Comparison of ENCODE assay signal across 16 cellular contexts in the genomic region with DNA sequence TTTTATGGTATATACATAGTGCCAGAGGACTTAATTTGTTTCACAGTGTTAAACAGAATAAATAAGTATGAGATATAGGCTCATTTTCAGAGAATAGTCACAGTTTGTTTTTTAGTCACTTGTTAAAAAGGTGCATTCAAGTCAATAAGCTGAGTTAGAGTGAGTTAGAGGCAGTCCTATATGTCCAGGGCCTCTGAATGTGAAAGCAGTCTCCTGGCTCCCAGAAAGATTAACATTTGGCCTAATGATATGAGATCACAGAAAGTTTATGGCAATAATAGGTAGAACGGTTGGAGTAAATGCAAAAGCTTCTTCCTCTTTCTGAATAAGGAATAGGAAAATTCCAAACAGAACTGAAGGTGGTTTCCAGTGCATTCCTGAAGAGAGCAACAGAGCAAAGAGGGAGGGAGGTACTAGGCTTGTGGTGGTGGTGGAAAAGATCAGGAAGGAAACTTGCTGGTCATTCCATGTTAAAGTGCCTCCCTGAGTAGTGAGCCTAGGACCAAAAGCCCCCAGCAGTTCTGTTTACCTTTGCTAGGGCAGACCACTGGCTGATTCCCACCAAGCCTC. TPM values are rescaled to one million over a fixed set of nuclear protein-coding genes. Genes with fewer than 3 reads are reported as not detected.
DNase-seq lines count a peak whose midpoint lies in the region; ATAC-seq and TF ChIP-seq lines count a peak whose summit lies in the region.
"Had no signal": no experiment of that assay in that cellular context is flagged by ENCODE, and none has a peak within 500 bp of the region (broad histone marks: within the 10 kb centered on the region; RNA-seq: fewer than 3 reads in every experiment).

No MANE protein-coding gene starts in this region.

- WGBS in SK-N-SH (ENCODE audit: low lambda C conversion rate) = 7% methylated on average over 1 of the region's 1 CpG

- peaks cover 36% of the 10 kb centered on the region for H3F3A ChIP-seq in SK-N-SH (replicated peaks; ENCODE audit: insufficient read depth)

- DNase-seq in DMS114 treated with DMSO at 0.1 percent for 48 hours (lab: John Stamatoyannopoulos, UW; ENCODE audit: unreplicated experiment) (peak; percentile 13), SK-N-SH (no peak), fibroblast of the aortic adventitia (ENCODE audit: low read depth) (peak; percentile 41), osteoblast (ENCODE audit: insufficient read length, low spot score, missing footprints) (no peak), CD14-positive monocyte (ENCODE audit: low spot score) (no peak), SK-N-DZ (ENCODE audit: low spot score) (no peak)
- no peak for DNase-seq in activated CD8-positive, alpha-beta T cell treated with anti-CD3 and anti-CD28 coated beads, Interleukin-2, amount 10 ng/mL, durations not matched to agents 7 days and 5 days
- no peak for DNase-seq in activated T-cell treated with anti-CD3 and anti-CD28 coated beads, Interleukin-2, amount 50 U/mL, for 72 hours
- DNase-seq: activated CD4-positive, alpha-beta T cell treated with anti-CD3 and anti-CD28 coated beads for 1 hour; kidney; NCI-H774 had no signal

- no peaks in the 10 kb centered on the region for H3K4me1 Mint-ChIP-seq in CD14-positive monocyte
- H3K4me1 Mint-ChIP-seq in activated CD8-positive, alpha-beta T cell treated with anti-CD3 and anti-CD28 coated beads, Interleukin-2, amount 10 ng/mL, durations not matched to agents 7 days and 5 days (ENCODE audit: low read depth) = no peaks in the 10 kb centered on the region
- H3K4me1 Mint-ChIP-seq in activated T-cell treated with anti-CD3 and anti-CD28 coated beads, Interleukin-2, amount 50 U/mL, for 72 hours (ENCODE audit: low read depth) = no peaks in the 10 kb centered on the region
- H3K4me1 Mint-ChIP-seq: activated T-helper 17 cell treated with anti-CD3 and anti-CD28 coated beads, Interleukin-2, amount 50 U/mL, for 72 hours had no signal

- H3K27me3 ChIP-seq in SK-N-SH (ENCODE audit: insufficient read depth) (no peaks in the 10 kb centered on the region), osteoblast (ENCODE audit: insufficient read depth, low read length) (no peaks in the 10 kb centered on the region)
- H3K27me3 ChIP-seq: BLaER1, vagina had no signal

- CTCF ChIA-PET in SK-N-SH (lab: Yijun Ruan, JAX) = no interaction called here
- CTCF ChIA-PET in activated CD8-positive, alpha-beta T cell treated with anti-CD3 and anti-CD28 coated beads, Interleukin-2, amount 10 ng/mL, durations not matched to agents 7 days and 5 days (lab: Charles Lee) = no interaction called here

- H3K4me1 ChIP-seq in SK-N-SH (ENCODE audit: control insufficient read depth in 1 of 2, insufficient read depth in 2 of 2, low read depth in 1 of 2, low read length in 1 of 2) = peaks cover 0 to 45% of the 10 kb centered on the region in 2 experiments
- H3K4me1 ChIP-seq in osteoblast (ENCODE audit: insufficient read depth, low read length) = peaks cover 41% of the 10 kb centered on the region
- H3K4me1 ChIP-seq: BLaER1, vagina had no signal

- H3K36me3 Mint-ChIP-seq in CD14-positive monocyte = no peaks in the 10 kb centered on the region
- no peaks in the 10 kb centered on the region for H3K36me3 Mint-ChIP-seq in activated CD8-positive, alpha-beta T cell treated with anti-CD3 and anti-CD28 coated beads, Interleukin-2, amount 10 ng/mL, durations not matched to agents 7 days and 5 days (ENCODE audit: low read depth)
- H3K36me3 Mint-ChIP-seq in activated T-cell treated with anti-CD3 and anti-CD28 coated beads, Interleukin-2, amount 50 U/mL, for 72 hours (ENCODE audit: insufficient read depth in 2 of 2) = no peaks in the 10 kb centered on the region

- peak overlapping the region; percentile 32; the same call in 1 of the 2 replicates for H3K9ac ChIP-seq in SK-N-SH
- H3K9ac ChIP-seq: BLaER1 had no signal

- no peaks in the 10 kb centered on the region for H3K9me2 ChIP-seq in SK-N-SH

- H3K36me3 ChIP-seq in SK-N-SH (replicated peaks in 1 of 2; ENCODE audit: control insufficient read depth in 1 of 2, insufficient read depth in 2 of 2, low read length in 1 of 2) (peaks cover 53 to 69% of the 10 kb centered on the region in 2 experiments), osteoblast (ENCODE audit: insufficient read depth, low read length) (no peaks in the 10 kb centered on the region)
- H3K36me3 ChIP-seq: BLaER1, vagina had no signal

- H3K9me3 ChIP-seq in SK-N-SH (no peaks in the 10 kb centered on the region), osteoblast (ENCODE audit: low read depth, low read length) (no peaks in the 10 kb centered on the region)
- H3K9me3 ChIP-seq: BLaER1, vagina had no signal

- TF ChIP-seq RAD21 in SK-N-SH (IDR thresholded peaks at IDR 0.05; ENCODE audit: low read length) = no peak

- peak overlapping the region; percentile 70 for H3K4me2 ChIP-seq in SK-N-SH
- H3K4me2 ChIP-seq in osteoblast (ENCODE audit: insufficient read depth, low read length) = peak overlapping the region; percentile 73
- H3K4me2 ChIP-seq: BLaER1 had no signal

- no peak for TF ChIP-seq EP300 in SK-N-SH (IDR thresholded peaks at IDR 0.05; ENCODE audit: borderline replicate concordance in 1 of 2, low read depth in 1 of 2, low read length in 1 of 2)

- H3K27ac Mint-ChIP-seq in CD14-positive monocyte = no peak overlapping the region
- H3K27ac Mint-ChIP-seq in activated CD8-positive, alpha-beta T cell treated with anti-CD3 and anti-CD28 coated beads, Interleukin-2, amount 10 ng/mL, durations not matched to agents 7 days and 5 days = no peak overlapping the region
- no peak overlapping the region for H3K27ac Mint-ChIP-seq in activated T-cell treated with anti-CD3 and anti-CD28 coated beads, Interleukin-2, amount 50 U/mL, for 72 hours
- H3K27ac Mint-ChIP-seq: activated T-helper 17 cell treated with anti-CD3 and anti-CD28 coated beads, Interleukin-2, amount 50 U/mL, for 72 hours had no signal

- no peak overlapping the region; the same call in 1 of the 2 replicates for H2AFZ ChIP-seq in SK-N-SH (ENCODE audit: low read depth)
- H2AFZ ChIP-seq in osteoblast (ENCODE audit: low read length) = peak overlapping the region; percentile 28

- no peaks in the 10 kb centered on the region for H4K20me1 ChIP-seq in SK-N-SH (ENCODE audit: insufficient read depth)
- no peaks in the 10 kb centered on the region for H4K20me1 ChIP-seq in osteoblast (ENCODE audit: insufficient read depth, low read length)
- H4K20me1 ChIP-seq: BLaER1 had no signal

- no peak for ATAC-seq in activated CD8-positive, alpha-beta T cell treated with anti-CD3 and anti-CD28 coated beads, Interleukin-2, amount 10 ng/mL, durations not matched to agents 7 days and 5 days
- no peak for ATAC-seq in activated T-cell treated with anti-CD3 and anti-CD28 coated beads, Interleukin-2, amount 50 U/mL, for 72 hours (replicated peaks in 1 of 2)
- ATAC-seq: activated T-helper 17 cell treated with anti-CD3 and anti-CD28 coated beads, Interleukin-2, amount 50 U/mL, for 72 hours; esophagus mucosa had no signal

- H3K27ac ChIP-seq in SK-N-SH (ENCODE audit: low read depth in 2 of 2, low read length in 1 of 2) (peak overlapping the region; percentile 74 to 86), osteoblast (ENCODE audit: low read depth, low read length) (no peak overlapping the region)
- H3K27ac ChIP-seq: BLaER1, vagina had no signal

- peaks cover 0 to 2% (median 0%) of the 10 kb centered on the region in 3 donors for H3K27me3 Mint-ChIP-seq in CD14-positive monocyte (ENCODE audit: low read depth in 3 of 3)
- H3K27me3 Mint-ChIP-seq in activated CD8-positive, alpha-beta T cell treated with anti-CD3 and anti-CD28 coated beads, Interleukin-2, amount 10 ng/mL, durations not matched to agents 7 days and 5 days (ENCODE audit: low read depth) = peaks cover 9% of the 10 kb centered on the region
- H3K27me3 Mint-ChIP-seq in activated T-cell treated with anti-CD3 and anti-CD28 coated beads, Interleukin-2, amount 50 U/mL, for 72 hours (ENCODE audit: low read depth) = peaks cover 15% of the 10 kb centered on the region

- H3K79me2 ChIP-seq in SK-N-SH (ENCODE audit: insufficient read depth) (no peaks in the 10 kb centered on the region), osteoblast (ENCODE audit: insufficient read depth, low read length) (no peaks in the 10 kb centered on the region)

- H3K9me3 Mint-ChIP-seq in CD14-positive monocyte = no peaks in the 10 kb centered on the region
- no peaks in the 10 kb centered on the region for H3K9me3 Mint-ChIP-seq in activated CD8-positive, alpha-beta T cell treated with anti-CD3 and anti-CD28 coated beads, Interleukin-2, amount 10 ng/mL, durations not matched to agents 7 days and 5 days (ENCODE audit: insufficient read depth)
- H3K9me3 Mint-ChIP-seq in activated T-cell treated with anti-CD3 and anti-CD28 coated beads, Interleukin-2, amount 50 U/mL, for 72 hours = no peaks in the 10 kb centered on the region
- H3K9me3 Mint-ChIP-seq: activated T-helper 17 cell treated with anti-CD3 and anti-CD28 coated beads, Interleukin-2, amount 50 U/mL, for 72 hours had no signal

- H3K4me3 ChIP-seq in SK-N-SH (ENCODE audit: low read depth in 2 of 2, low read length in 1 of 2) = no peak overlapping the region
- H3K4me3 ChIP-seq in fibroblast of the aortic adventitia (ENCODE audit: low read depth, low read length) = no peak overlapping the region
- H3K4me3 ChIP-seq in osteoblast (ENCODE audit: insufficient read depth, low read length) = no peak overlapping the region
- H3K4me3 ChIP-seq: BLaER1, vagina had no signal

- no peak overlapping the region for H3K4me3 Mint-ChIP-seq in CD14-positive monocyte
- H3K4me3 Mint-ChIP-seq in activated CD8-positive, alpha-beta T cell treated with anti-CD3 and anti-CD28 coated beads, Interleukin-2, amount 10 ng/mL, durations not matched to agents 7 days and 5 days = no peak overlapping the region
- H3K4me3 Mint-ChIP-seq in activated T-cell treated with anti-CD3 and anti-CD28 coated beads, Interleukin-2, amount 50 U/mL, for 72 hours = no peak overlapping the region
- H3K4me3 Mint-ChIP-seq: activated T-helper 17 cell treated with anti-CD3 and anti-CD28 coated beads, Interleukin-2, amount 50 U/mL, for 72 hours had no signal

- TF ChIP-seq CTCF in SK-N-SH (IDR thresholded peaks at IDR 0.05) = no peak
- no peak for TF ChIP-seq CTCF in fibroblast of the aortic adventitia (IDR thresholded peaks at IDR 0.05; ENCODE audit: insufficient read depth, low read length)
- no peak for TF ChIP-seq CTCF in osteoblast (IDR thresholded peaks at IDR 0.05; ENCODE audit: extremely low read depth, low read depth, low read length)
- TF ChIP-seq CTCF in CD14-positive monocyte (IDR thresholded peaks at IDR 0.05) = no peak

- POLR2A ChIA-PET in SK-N-SH (lab: Yijun Ruan, JAX) = no interaction called here
- POLR2A ChIA-PET in activated CD8-positive, alpha-beta T cell treated with anti-CD3 and anti-CD28 coated beads, Interleukin-2, amount 10 ng/mL, durations not matched to agents 7 days and 5 days (lab: Charles Lee) = no interaction called here

- intact Hi-C loops in CD14-positive monocyte (cut with micrococcal nuclease) = no loop called here

RNA-seq across cellular contexts. Expression of a gene that starts 54.4 kb away (rescaled TPM):
- 66.7 and 89.3 TPM in 2 replicates for polyA plus RNA-seq in SK-N-SH (2012; rRNA removed)
- polyA plus RNA-seq in SK-N-SH (2012; cell fraction: cytosol; rRNA removed) = 94.3 and 104 TPM in 2 replicates
- 42.3 and 91.6 TPM in 2 replicates for polyA plus RNA-seq in SK-N-SH (2012; cell fraction: nucleus; rRNA removed)
- total RNA-seq in fibroblast of the aortic adventitia (ENCODE audit: low replicate concordance) = 1.6 and 4.6 TPM in 2 replicates
- 0.72 and 1.2 TPM in 2 replicates for total RNA-seq in osteoblast
- not detected for polyA plus RNA-seq in CD14-positive monocyte
- polyA plus RNA-seq in SK-N-DZ (2014; cell fraction: cytosol; rRNA removed) = 1.6 and 1.9 TPM in 2 replicates
- 0.93 and 1.1 TPM in 2 replicates for polyA plus RNA-seq in SK-N-DZ (2014; cell fraction: nucleus; rRNA removed)
- not detected for total RNA-seq in activated CD8-positive, alpha-beta T cell treated with anti-CD3 and anti-CD28 coated beads, Interleukin-2, amount 10 ng/mL, durations not matched to agents 7 days and 5 days
- under 1 TPM in 1 of 2 donors, not detected in 1; 0.26 TPM for total RNA-seq in activated T-cell treated with anti-CD3 and anti-CD28 coated beads, Interleukin-2, amount 50 U/mL, for 72 hours
- total RNA-seq: vagina had no signal
- polyA plus RNA-seq: neural cell had no signal

Comparison
In these comparisons a context has a peak if more than half of its experiments do, and no peak if none do; other contexts are left out.
1. DNase-seq: peak in DMS114 treated with DMSO at 0.1 percent for 48 hours (single experiment) and fibroblast of the aortic adventitia (single experiment); none in SK-N-SH (single experiment), osteoblast (single experiment), CD14-positive monocyte (single experiment), SK-N-DZ (single experiment), activated CD8-positive, alpha-beta T cell treated with anti-CD3 and anti-CD28 coated beads, Interleukin-2, amount 10 ng/mL, durations not matched to agents 7 days and 5 days (single experiment) and activated T-cell treated with anti-CD3 and anti-CD28 coated beads, Interleukin-2, amount 50 U/mL, for 72 hours (0 of 2).